ENCODE assay signal across 8 cellular contexts in the genomic region with DNA sequence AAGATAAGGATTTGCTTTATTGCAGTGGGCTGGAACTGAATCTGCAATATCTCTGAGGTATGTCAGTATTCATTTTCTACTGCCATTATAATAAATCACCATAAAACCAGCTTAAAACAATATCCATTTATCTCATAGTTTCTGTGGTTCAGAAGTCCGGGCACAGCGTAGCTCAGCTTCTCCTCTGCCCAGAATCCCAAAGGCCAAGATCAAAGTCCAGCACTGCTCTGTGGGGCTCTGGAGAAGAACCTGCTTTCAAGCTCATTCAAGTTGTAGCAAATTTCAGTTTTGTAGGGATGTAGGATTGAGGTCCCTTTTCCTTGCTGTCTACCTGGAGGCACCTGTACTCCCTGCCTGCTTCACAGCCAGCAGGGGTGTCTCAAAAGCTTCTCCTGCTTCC.
"Had no signal": no experiment of that assay in that cellular context is flagged by ENCODE, and none has a peak within 500 bp of the region (broad histone marks: within the 10 kb centered on the region; RNA-seq: fewer than 3 reads in every experiment).

No MANE protein-coding gene starts in this region.

- H3K4me3 ChIP-seq: GM12878 had no signal

- FAIRE-seq: G401.6, GM12878, GM12891, GM12892, GM18507, GM19239 had no signal

- DNase-seq: GDM1, GF-D8 had no signal

- ATAC-seq: GM12878 had no signal
